In genomic region chr12:95805864-95806669, GRCh38 we compare ENCODE assay signal across 11 cellular contexts. TPM values are rescaled to one million over a fixed set of nuclear protein-coding genes. Genes with fewer than 3 reads are reported as not detected.
DNase-seq lines count a peak whose midpoint lies in the region; TF ChIP-seq lines count a peak whose summit lies in the region.
"Had no signal": no experiment of that assay in that cellular context is flagged by ENCODE, and none has a peak within 500 bp of the region (broad histone marks: within the 10 kb centered on the region; RNA-seq: fewer than 3 reads in every experiment).

No MANE protein-coding gene starts in this region.

- no peak for TF ChIP-seq POLR2A in breast epithelium (IDR thresholded peaks at IDR 0.05)
- TF ChIP-seq POLR2A in ovary (IDR thresholded peaks at IDR 0.05) = no peak

- H3K4me1 Mint-ChIP-seq in HFFc6 (ENCODE audit: low read depth) = peaks cover 77% of the 10 kb centered on the region

- peak overlapping the region; percentile 57 for H3K4me3 Mint-ChIP-seq in HFFc6

- H3K36me3 ChIP-seq in breast epithelium (no peaks in the 10 kb centered on the region), ovary (no peaks in the 10 kb centered on the region)

- H3K27me3 Mint-ChIP-seq in HFFc6 (ENCODE audit: insufficient read depth) = no peaks in the 10 kb centered on the region

- no peak for TF ChIP-seq EP300 in ovary (IDR thresholded peaks at IDR 0.05)

- TF ChIP-seq CTCF in HFFc6 (IDR thresholded peaks at IDR 0.05) (no peak), breast epithelium (IDR thresholded peaks at IDR 0.05) (no peak), ovary (IDR thresholded peaks at IDR 0.05) (no peak)

- peak; percentile 84 for DNase-seq in A172 (ENCODE audit: low spot score)
- DNase-seq in HFFc6 = peak; percentile 100
- no peak for DNase-seq in breast epithelium (ENCODE audit: low spot score in 2 of 2)
- peak; percentile 93 for DNase-seq in kidney glomerular epithelial cell (lab: John Stamatoyannopoulos, UW)
- DNase-seq in ovary = no peak
- no peak for DNase-seq in NCI-H1930 (lab: John Stamatoyannopoulos, UW)
- DNase-seq in activated T-cell treated with anti-CD3 and anti-CD28 coated beads for 4 hours = no peak
- no peak for DNase-seq in CD1c-positive myeloid dendritic cell (ENCODE audit: extremely low spot score)
- DNase-seq: DND-41; erythroblast; stimulated activated CD4-positive, alpha-beta T cell treated with anti-CD3 and anti-CD28 coated beads, Interleukin-12 subunit alpha, Interleukin-12 subunit beta, amount 100 ng/mL, for 4 hours had no signal

- H3K9me3 Mint-ChIP-seq in HFFc6 = no peaks in the 10 kb centered on the region; the same call in 1 of the 2 replicates

- peak overlapping the region; percentile 99 for H3K27ac Mint-ChIP-seq in HFFc6

- H3K9me3 ChIP-seq in breast epithelium = no peaks in the 10 kb centered on the region
- no peaks in the 10 kb centered on the region for H3K9me3 ChIP-seq in ovary

- H3K36me3 Mint-ChIP-seq in HFFc6 (ENCODE audit: low read depth) = peaks cover 11% of the 10 kb centered on the region

- H3K4me1 ChIP-seq in breast epithelium = peaks cover 0 to 5% of the 10 kb centered on the region in 2 donors
- peaks cover 1% of the 10 kb centered on the region for H3K4me1 ChIP-seq in ovary (ENCODE audit: insufficient read depth)

- H3K27me3 ChIP-seq in breast epithelium = no peaks in the 10 kb centered on the region
- no peaks in the 10 kb centered on the region for H3K27me3 ChIP-seq in ovary

- peak overlapping the region; percentile 59 to 69 for H3K27ac ChIP-seq in breast epithelium
- no peak overlapping the region for H3K27ac ChIP-seq in ovary

- intact Hi-C loops in breast epithelium (cut with DNase I; ENCODE audit: low total_unique reads) (no loop called here), ovary (cut with DNase I) (no loop called here)

- WGBS in ovary, 3 donors = 68 to 83% (median 75%) methylated on average over 5 of the region's 5 CpGs

- H3K4me3 ChIP-seq in breast epithelium (no peak overlapping the region), ovary (no peak overlapping the region)

RNA-seq across cellular contexts. Expression of gene NTN4, which starts 15.5 kb away (rescaled TPM):
- 9.9 and 14.1 TPM in 2 replicates for total RNA-seq in A172 (2014; rRNA removed; shearing (Covaris generic))
- total RNA-seq in HFFc6 (2021; fragmentation: NEBNext Ultra II Directional; extraction: Animal tissue kit (Norgen Biotek cat#: 25700)) = 100 to 1,000 TPM in 3 of 6 experiments, 10 to 100 TPM in 3; 51.3 to 117 (median 101) TPM
- total RNA-seq in breast epithelium (100 to 1,000 TPM in 2 of 3 donors, 10 to 100 TPM in 1; 27.4 to 188 (median 110) TPM), ovary (100 to 1,000 TPM in 1 of 7 donors, 10 to 100 TPM in 6; 16.0 to 101 (median 54.2) TPM)
- 10 to 100 TPM; 39.0 to 57.3 TPM for polyA plus RNA-seq in ovary

RNA-seq across cellular contexts. Expression of gene SNRPF, which starts 52.7 kb away (rescaled TPM):
- total RNA-seq in A172 (2014; rRNA removed; shearing (Covaris generic)) = 34.3 and 54.8 TPM in 2 replicates
- 10 to 100 TPM; 24.2 to 31.9 (median 27.8) TPM for total RNA-seq in HFFc6 (2021; fragmentation: NEBNext Ultra II Directional; extraction: Animal tissue kit (Norgen Biotek cat#: 25700))
- 10 to 100 TPM in 1 of 3 donors, 1 to 10 TPM in 2; 5.4 to 11.8 (median 10.0) TPM for total RNA-seq in breast epithelium
- total RNA-seq in ovary = 10 to 100 TPM in 5 of 7 donors, 1 to 10 TPM in 2; 8.5 to 25.5 (median 17.1) TPM
- 10 to 100 TPM; 21.7 to 28.4 TPM for polyA plus RNA-seq in ovary

Comparison
In these comparisons a context has a peak if more than half of its experiments do, and no peak if none do; other contexts are left out.
1. DNase-seq: peak in A172 (single experiment), HFFc6 (single experiment) and kidney glomerular epithelial cell (single experiment); none in breast epithelium (0 of 2), ovary (0 of 5), NCI-H1930 (0 of 2), activated T-cell treated with anti-CD3 and anti-CD28 coated beads for 4 hours (single experiment) and CD1c-positive myeloid dendritic cell (single experiment).
2. H3K27ac ChIP-seq: peak in breast epithelium (2 of 2); none in ovary (0 of 2).